In genomic region chr15:89653578-89653977, GRCh38 we compare ENCODE assay signal across 18 cellular contexts. TPM values are rescaled to one million over a fixed set of nuclear protein-coding genes. Genes with fewer than 3 reads are reported as not detected.
"Had no signal": no experiment of that assay in that cellular context is flagged by ENCODE, and none has a peak within 500 bp of the region (broad histone marks: within the 10 kb centered on the region; RNA-seq: fewer than 3 reads in every experiment).

No MANE protein-coding gene starts in this region.

- H3K4me3 ChIP-seq: lung had no signal

- ATAC-seq: gastroesophageal sphincter, left lobe of liver had no signal

- H3K4me1 ChIP-seq: parathyroid adenoma had no signal

- H3K9me3 ChIP-seq: gastroesophageal sphincter, heart left ventricle, tibial nerve had no signal

- H3K36me3 Mint-ChIP-seq: activated naive CD8-positive, alpha-beta T cell treated with anti-CD3 and anti-CD28 coated beads, Interleukin-2, amount 10 ng/mL, durations not matched to agents 7 days and 5 days had no signal

- H3K27ac Mint-ChIP-seq: activated naive CD8-positive, alpha-beta T cell treated with anti-CD3 and anti-CD28 coated beads, Interleukin-2, amount 10 ng/mL, durations not matched to agents 7 days and 5 days had no signal

- H3K9me3 Mint-ChIP-seq: activated naive CD8-positive, alpha-beta T cell treated with anti-CD3 and anti-CD28 coated beads, Interleukin-2, amount 10 ng/mL, durations not matched to agents 7 days and 5 days; central memory CD8-positive, alpha-beta T cell had no signal

- DNase-seq: activated CD4-positive, alpha-beta T cell treated with anti-CD3 and anti-CD28 coated beads for 1 hour; activated naive CD4-positive, alpha-beta T cell; activated naive CD8-positive, alpha-beta T cell treated with anti-CD3 and anti-CD28 coated beads, Interleukin-2, amount 10 ng/mL, durations not matched to agents 7 days and 5 days; anterior cingulate cortex; kidney; midbrain; stimulated activated naive CD4-positive, alpha-beta T cell; substantia nigra; WERI-Rb-1 had no signal

- H3K27me3 ChIP-seq: gastroesophageal sphincter had no signal

- H3K9ac ChIP-seq: parathyroid adenoma had no signal

RNA-seq across cellular contexts. Expression of gene PLIN1, which starts 25.6 kb away (rescaled TPM):
- total RNA-seq: T-helper 2 cell treated with Interferon-gamma antibody and Interleukin-4, amounts not matched to agents 100 ng/mL and 5 ng/mL, for 36 hours had no signal

RNA-seq across cellular contexts. Expression of gene WDR93, which starts 37.0 kb away (rescaled TPM):
- total RNA-seq: activated naive CD8-positive, alpha-beta T cell treated with anti-CD3 and anti-CD28 coated beads, Interleukin-2, amount 10 ng/mL, durations not matched to agents 7 days and 5 days; left lobe of liver; sciatic nerve; T-helper 2 cell treated with Interferon-gamma antibody and Interleukin-4, amounts not matched to agents 100 ng/mL and 5 ng/mL, for 36 hours had no signal
